ENCODE assay signal across 8 cellular contexts in the genomic region with DNA sequence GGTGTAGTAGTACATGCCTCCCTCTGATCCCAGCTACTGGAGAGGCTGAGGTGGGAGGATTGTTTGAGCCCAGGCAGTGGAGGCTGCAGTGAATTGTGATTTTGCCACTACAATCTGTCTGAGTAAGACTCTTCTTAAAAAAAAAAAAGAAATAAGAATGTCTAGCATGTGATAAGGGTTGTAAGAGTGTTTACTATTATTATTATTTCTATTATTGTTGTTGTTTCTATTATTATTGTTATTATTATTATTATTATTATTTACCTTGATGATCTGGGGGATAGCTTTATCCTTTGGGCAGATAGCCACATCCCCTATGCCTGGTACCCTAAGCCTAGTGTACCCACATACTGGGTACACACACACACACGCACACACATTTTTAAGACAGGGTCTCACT. TPM values are rescaled to one million over a fixed set of nuclear protein-coding genes. Genes with fewer than 3 reads are reported as not detected.
"Had no signal": no experiment of that assay in that cellular context is flagged by ENCODE, and none has a peak within 500 bp of the region (broad histone marks: within the 10 kb centered on the region; RNA-seq: fewer than 3 reads in every experiment).

No MANE protein-coding gene starts in this region.

- H3K4me3 Mint-ChIP-seq: GM23338, H9, HFFc6 had no signal

- H3K27ac Mint-ChIP-seq: GM23338, H9, HFFc6 had no signal

- DNase-seq: H9, HCEC 1CT, HFFc6, IMR-90, KG1 had no signal

- ATAC-seq: GM23338, K562 had no signal

- H3K9me3 Mint-ChIP-seq: GM23338, H9, HFFc6 had no signal

RNA-seq across cellular contexts. Expression of gene OAS2, which starts 35.7 kb away (rescaled TPM):
- total RNA-seq: GM23338, H1, H9 had no signal

RNA-seq across cellular contexts. Expression of gene OAS1, which starts 35.8 kb away (rescaled TPM):
- total RNA-seq: GM23338, H1, H9, HFFc6, IMR-90 had no signal
